ENCODE assay signal across 8 cellular contexts in the genomic region with DNA sequence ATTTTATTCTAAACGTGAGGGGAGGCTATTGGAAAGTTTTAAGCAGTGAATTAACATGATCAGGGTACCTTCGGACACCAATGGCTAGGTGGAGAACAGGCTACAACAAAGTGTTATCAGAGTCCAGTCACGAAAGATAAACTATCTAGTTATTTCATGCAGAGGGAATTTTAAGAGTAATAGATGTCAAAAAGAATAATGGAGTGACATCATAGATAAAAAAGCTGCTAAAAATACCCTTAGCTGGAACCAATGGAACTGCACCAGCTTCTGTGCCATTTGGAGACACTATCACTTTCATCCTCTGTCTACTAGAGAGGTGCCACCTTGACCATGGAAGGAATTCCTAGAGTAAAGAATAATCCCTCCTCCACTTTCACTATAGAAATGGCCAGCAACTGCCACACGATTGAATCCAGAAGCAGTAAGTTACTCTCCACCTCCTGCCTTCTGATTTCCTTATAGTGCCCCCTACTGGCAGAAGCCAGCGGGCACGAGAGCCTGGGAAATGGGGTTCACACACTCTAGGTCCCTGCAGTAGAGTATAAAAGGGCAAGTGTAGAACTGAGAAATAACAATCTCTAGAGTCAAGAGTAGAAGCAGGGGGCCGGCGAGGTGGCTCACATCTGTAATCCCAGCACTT. TPM values are rescaled to one million over a fixed set of nuclear protein-coding genes. Genes with fewer than 3 reads are reported as not detected.
DNase-seq lines count a peak whose midpoint lies in the region; ATAC-seq and TF ChIP-seq lines count a peak whose summit lies in the region.

No MANE protein-coding gene starts in this region.

- no peak overlapping the region for H2AK5ac ChIP-seq in neuronal stem cell (ENCODE audit: low read depth, low read length)

- BruUV-seq in Calu3 (replicated peaks; lab: Mats Ljungman, UMichigan): no TSS peak

- no peak overlapping the region for H2BK5ac ChIP-seq in neuronal stem cell (ENCODE audit: low read length)

- no peak overlapping the region for H3K4me3 Mint-ChIP-seq in Calu3 (ENCODE audit: low read depth, unreplicated experiment)
- peak overlapping the region; percentile 71 for H3K4me3 Mint-ChIP-seq in endodermal cell

- H3K4me2 ChIP-seq in neuronal stem cell (ENCODE audit: insufficient read depth, low read length, poor library complexity, severe bottlenecking): no peak overlapping the region

- peaks cover 30% of the 10 kb centered on the region for H3K4me1 Mint-ChIP-seq in Calu3 (ENCODE audit: low read depth, unreplicated experiment)
- H3K4me1 Mint-ChIP-seq in endodermal cell: peaks cover 46% of the 10 kb centered on the region

- H3K9me3 ChIP-seq in endodermal cell (ENCODE audit: control insufficient read depth, low read length): no peaks in the 10 kb centered on the region
- H3K9me3 ChIP-seq in neuronal stem cell (replicated peaks in 1 of 2; ENCODE audit: control insufficient read depth in 2 of 2, insufficient read depth in 1 of 2, low read depth in 1 of 2, low read length in 2 of 2): no peaks in the 10 kb centered on the region

- H3K27me3 ChIP-seq in endodermal cell (ENCODE audit: control insufficient read depth, insufficient read depth, low read length, poor library complexity, severe bottlenecking) (no peaks in the 10 kb centered on the region), neuronal stem cell (ENCODE audit: control insufficient read depth in 3 of 3, insufficient read depth in 3 of 3, low read depth in 1 of 3, low read length in 3 of 3) (peaks cover 0 to 15% (median 0%) of the 10 kb centered on the region in 3 experiments)

- no peak overlapping the region for H2BK12ac ChIP-seq in neuronal stem cell (ENCODE audit: low read length)

- no peaks in the 10 kb centered on the region for H3K36me3 ChIP-seq in endodermal cell (ENCODE audit: control insufficient read depth, insufficient read depth, low read length)
- no peaks in the 10 kb centered on the region for H3K36me3 ChIP-seq in neuronal stem cell (replicated peaks in 1 of 2; ENCODE audit: control insufficient read depth in 2 of 2, insufficient read depth in 2 of 2, low read length in 2 of 2)

- H3K23ac ChIP-seq in neuronal stem cell (ENCODE audit: low read depth, low read length, poor library complexity): no peak overlapping the region

- no peak overlapping the region for H3K4ac ChIP-seq in neuronal stem cell (ENCODE audit: low read length)

- H4K8ac ChIP-seq in neuronal stem cell (ENCODE audit: low read depth, low read length): no peak overlapping the region

- H2AFZ ChIP-seq in neuronal stem cell (ENCODE audit: low read length): no peak overlapping the region

- H3K4me1 ChIP-seq in endodermal cell (ENCODE audit: control insufficient read depth, insufficient read depth, low read length) (peaks cover 4% of the 10 kb centered on the region), neuronal stem cell (ENCODE audit: control insufficient read depth in 2 of 2, insufficient read depth in 1 of 2, low read depth in 1 of 2, low read length in 2 of 2) (peaks cover 13% of the 10 kb centered on the region in 2 donors)

- ATAC-seq in omental fat pad (ENCODE audit: low FRiP score) (no peak), GM21576 (IDR thresholded peaks at IDR 0.05; ENCODE audit: unreplicated experiment) (no peak)

- H3K27ac Mint-ChIP-seq in Calu3 (ENCODE audit: unreplicated experiment) (no peak overlapping the region), endodermal cell (no peak overlapping the region)

- no peak overlapping the region for H3K14ac ChIP-seq in neuronal stem cell (ENCODE audit: low read length)

- H3K4me3 ChIP-seq in endodermal cell (ENCODE audit: low read length) (peak overlapping the region; percentile 35), neuronal stem cell (ENCODE audit: low read length in 2 of 2) (no peak overlapping the region)

- WGBS in endodermal cell (ENCODE audit: insufficient coverage in 1 of 2, insufficient read length in 1 of 2), 2 experiments: 55 to 56% methylated on average over 6 to 8 of the region's 8 CpGs
- WGBS in neuronal stem cell (ENCODE audit: extremely low coverage in 2 of 2, insufficient read length in 2 of 2, insufficient replicate concordance in 1 of 2), 2 donors: no CpG with 5 or more reads among the region's 8 CpGs

- no peak overlapping the region for H2BK120ac ChIP-seq in neuronal stem cell (ENCODE audit: low read depth, low read length)

- H3K79me1 ChIP-seq in neuronal stem cell (ENCODE audit: low read depth, low read length): peaks cover 3% of the 10 kb centered on the region

- CTCF ChIA-PET in Calu3 (lab: Charles Lee): no interaction called here

- DNase-seq in Calu3 (no peak), Kasumi-1 (lab: John Stamatoyannopoulos, UW) (peak; percentile 13 to 20), endodermal cell (peak; percentile 97), neuronal stem cell (ENCODE audit: low spot score) (peak; percentile 23), omental fat pad (ENCODE audit: low spot score) (no peak), NCI-H2081 (lab: John Stamatoyannopoulos, UW) (no peak)
- DNase-seq in activated CD4-positive, alpha-beta T cell treated with anti-CD3 and anti-CD28 coated beads for 4 hours: peak; percentile 12 to 45

- no peak overlapping the region for H3K18ac ChIP-seq in neuronal stem cell (ENCODE audit: low read length)

- H2BK15ac ChIP-seq in neuronal stem cell (ENCODE audit: low read length): no peak overlapping the region

- peak; percentile 55 for TF ChIP-seq CTCF in Calu3 (IDR thresholded peaks at IDR 0.05; ENCODE audit: unreplicated experiment)
- peak; percentile 97 for TF ChIP-seq CTCF in endodermal cell (conservative IDR thresholded peaks at IDR 0.05)
- TF ChIP-seq CTCF in omental fat pad (IDR thresholded peaks at IDR 0.05): no peak

- no peaks in the 10 kb centered on the region for H3K9me3 Mint-ChIP-seq in Calu3 (ENCODE audit: low read depth, unreplicated experiment)
- no peaks in the 10 kb centered on the region for H3K9me3 Mint-ChIP-seq in endodermal cell

- H3K27ac ChIP-seq in endodermal cell (ENCODE audit: low read depth, low read length) (no peak overlapping the region), neuronal stem cell (replicated peaks; ENCODE audit: low read length) (no peak overlapping the region)

- H3K9ac ChIP-seq in endodermal cell (ENCODE audit: extremely low read depth, low read length, poor library complexity, severe bottlenecking) (no peak overlapping the region), neuronal stem cell (ENCODE audit: low read depth, low read length, poor library complexity) (no peak overlapping the region)

- intact Hi-C loops in Calu3 (cut with micrococcal nuclease; ENCODE audit: unreplicated experiment): loop anchor here (5.0 to 10.0 kb wide), 2 partner anchors 117 to 131 kb away; no protein-coding TSS in a partner anchor

- H4K91ac ChIP-seq in neuronal stem cell (ENCODE audit: low read depth, low read length, poor library complexity): no peak overlapping the region

- H3K36me3 Mint-ChIP-seq in Calu3 (ENCODE audit: insufficient read depth, unreplicated experiment) (peaks cover 32% of the 10 kb centered on the region), endodermal cell (ENCODE audit: low read depth) (no peaks in the 10 kb centered on the region)

- H3K27me3 Mint-ChIP-seq in Calu3 (ENCODE audit: unreplicated experiment) (no peaks in the 10 kb centered on the region), endodermal cell (ENCODE audit: insufficient read depth) (peaks cover 27% of the 10 kb centered on the region)

RNA-seq across cellular contexts. Expression of gene ALDH3A2, which starts 2.8 kb away (rescaled TPM):
- 32.4 and 38.0 TPM in 2 replicates for total RNA-seq in Calu3 (2022)
- total RNA-seq in endodermal cell: 10 to 100 TPM; 26.9 to 60.1 TPM
- polyA plus RNA-seq in endodermal cell (2013, experiment 1 of 2): 51.0 TPM
- 44.7 TPM for polyA plus RNA-seq in endodermal cell (2013, experiment 2 of 2)
- polyA plus RNA-seq in neuronal stem cell (2013, experiment 1 of 2): 45.6 TPM
- polyA plus RNA-seq in neuronal stem cell (2013, experiment 2 of 2): 45.4 TPM
- 100 to 1,000 TPM in 3 of 4 donors, 10 to 100 TPM in 1; 92.1 to 143 (median 111) TPM for total RNA-seq in omental fat pad

Comparison
In these comparisons a context has a peak if more than half of its experiments do, and no peak if none do; other contexts are left out.
1. DNase-seq: peak in Kasumi-1 (2 of 2), activated CD4-positive, alpha-beta T cell treated with anti-CD3 and anti-CD28 coated beads for 4 hours (2 of 2), endodermal cell (single experiment) and neuronal stem cell (single experiment); none in Calu3 (single experiment), omental fat pad (single experiment) and NCI-H2081 (0 of 2).
2. CTCF ChIP-seq: peak in Calu3 (single experiment) and endodermal cell (single experiment); none in omental fat pad (0 of 3).